ENCODE assay signal across 11 cellular contexts in the genomic region with DNA sequence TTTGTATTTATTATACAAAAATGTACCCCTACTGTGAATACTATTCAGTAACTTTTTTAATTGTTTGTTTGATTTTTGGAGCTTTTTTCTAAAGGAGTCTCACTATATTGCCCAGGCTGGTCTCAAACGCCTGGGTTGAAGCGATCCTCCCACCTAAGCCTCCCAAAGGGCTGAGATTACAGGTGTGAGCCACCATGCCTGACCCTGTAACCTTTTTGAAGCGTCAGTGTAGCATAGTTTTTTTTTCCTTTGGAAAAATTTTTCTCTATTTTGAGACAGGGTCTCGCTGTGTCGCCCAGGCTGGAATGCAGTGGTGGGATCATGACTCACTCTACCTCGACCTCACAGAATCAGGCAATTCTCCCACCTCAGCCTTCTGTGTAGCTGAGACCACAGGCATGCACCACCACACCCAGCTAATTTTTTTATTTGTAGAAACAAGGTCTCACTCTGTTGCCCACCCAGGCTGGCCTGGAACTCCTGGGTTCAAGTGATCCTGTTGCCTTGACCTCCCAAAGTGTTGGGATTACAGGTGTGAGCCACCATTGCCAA. TPM values are rescaled to one million over a fixed set of nuclear protein-coding genes. Genes with fewer than 3 reads are reported as not detected.
DNase-seq lines count a peak whose midpoint lies in the region; ATAC-seq and TF ChIP-seq lines count a peak whose summit lies in the region.
"Had no signal": no experiment of that assay in that cellular context is flagged by ENCODE, and none has a peak within 500 bp of the region (broad histone marks: within the 10 kb centered on the region; RNA-seq: fewer than 3 reads in every experiment).

No MANE protein-coding gene starts in this region.

- TF ChIP-seq CTCF in SK-N-SH (IDR thresholded peaks at IDR 0.05) (no peak), PC-3 (conservative IDR thresholded peaks at IDR 0.05; ENCODE audit: low read depth, low read length) (no peak), chondrocyte (IDR thresholded peaks at IDR 0.05) (no peak), osteoblast (IDR thresholded peaks at IDR 0.05; ENCODE audit: extremely low read depth, low read depth, low read length) (no peak)

- H3K27me3 ChIP-seq in SK-N-SH (ENCODE audit: insufficient read depth) (no peaks in the 10 kb centered on the region), PC-3 (ENCODE audit: low read length) (no peaks in the 10 kb centered on the region), osteoblast (ENCODE audit: insufficient read depth, low read length) (no peaks in the 10 kb centered on the region)
- H3K27me3 ChIP-seq: right atrium auricular region had no signal

- peak overlapping the region; percentile 41 for H3K27ac Mint-ChIP-seq in chondrocyte (ENCODE audit: unreplicated experiment)

- 89% methylated on average over 6 of the region's 6 CpGs for WGBS in SK-N-SH (ENCODE audit: low lambda C conversion rate)

- H3K9ac ChIP-seq in SK-N-SH (no peak overlapping the region), PC-3 (ENCODE audit: low read length) (peak overlapping the region; percentile 77; the same call in 1 of the 2 replicates)

- H3K27ac ChIP-seq in SK-N-SH (ENCODE audit: low read depth in 2 of 2, low read length in 1 of 2) = no peak overlapping the region
- no peak overlapping the region for H3K27ac ChIP-seq in PC-3 (ENCODE audit: low read length)
- H3K27ac ChIP-seq in osteoblast (ENCODE audit: low read depth, low read length) = no peak overlapping the region
- H3K27ac ChIP-seq: right atrium auricular region had no signal

- no peak for DNase-seq in SK-N-SH
- no peak for DNase-seq in PC-3
- DNase-seq in chondrocyte (ENCODE audit: low spot score) = no peak
- DNase-seq in osteoblast (ENCODE audit: insufficient read length, low spot score, missing footprints) = no peak
- DNase-seq in NAMALWA (ENCODE audit: low spot score) = no peak
- DNase-seq: 8988T; activated effector memory CD4-positive, alpha-beta T cell treated with anti-CD3 and anti-CD28 coated beads, Interleukin-2, amount 50 U/mL, for 16 hours had no signal

- peaks cover 7% of the 10 kb centered on the region for H3F3A ChIP-seq in SK-N-SH (replicated peaks; ENCODE audit: insufficient read depth)
- no peaks in the 10 kb centered on the region for H3F3A ChIP-seq in PC-3 (ENCODE audit: low read length, unreplicated experiment)

- peaks cover 10 to 11% of the 10 kb centered on the region in 2 experiments for H3K4me1 ChIP-seq in SK-N-SH (ENCODE audit: control insufficient read depth in 1 of 2, insufficient read depth in 2 of 2, low read depth in 1 of 2, low read length in 1 of 2)
- H3K4me1 ChIP-seq in PC-3 (ENCODE audit: insufficient read depth, low read length) = peaks cover 28% of the 10 kb centered on the region
- peaks cover 21% of the 10 kb centered on the region for H3K4me1 ChIP-seq in osteoblast (ENCODE audit: insufficient read depth, low read length)

- H3K4me2 ChIP-seq in SK-N-SH (peak overlapping the region; percentile 83), PC-3 (ENCODE audit: low read length) (peak overlapping the region; percentile 82), osteoblast (ENCODE audit: insufficient read depth, low read length) (peak overlapping the region; percentile 99)

- H3K9me3 Mint-ChIP-seq in chondrocyte (ENCODE audit: low read depth) = no peaks in the 10 kb centered on the region

- H3K4me3 ChIP-seq in SK-N-SH (ENCODE audit: low read depth in 2 of 2, low read length in 1 of 2) (no peak overlapping the region), PC-3 (ENCODE audit: low read length) (peak overlapping the region; percentile 94), osteoblast (ENCODE audit: insufficient read depth, low read length) (no peak overlapping the region)

- POLR2A ChIA-PET in SK-N-SH (lab: Yijun Ruan, JAX) (no interaction called here), PC-3 (lab: Charles Lee; ENCODE audit: unreplicated experiment) (no interaction called here)

- H3K9me3 ChIP-seq in SK-N-SH = no peaks in the 10 kb centered on the region
- no peaks in the 10 kb centered on the region for H3K9me3 ChIP-seq in PC-3 (ENCODE audit: low read length)
- H3K9me3 ChIP-seq in osteoblast (ENCODE audit: low read depth, low read length) = no peaks in the 10 kb centered on the region
- H3K9me3 ChIP-seq: right atrium auricular region had no signal

- CTCF ChIA-PET in SK-N-SH (lab: Yijun Ruan, JAX) = interaction anchor here (1.1 to 2.0 kb wide), 2 partner anchors 14 to 107 kb away, joined by 3 to 10 read pairs; no protein-coding TSS in a partner anchor
- CTCF ChIA-PET in PC-3 (lab: Charles Lee) = no interaction called here

- H3K36me3 ChIP-seq in SK-N-SH (replicated peaks in 1 of 2; ENCODE audit: control insufficient read depth in 1 of 2, insufficient read depth in 2 of 2, low read length in 1 of 2) (peaks cover 4% of the 10 kb centered on the region in 2 experiments), PC-3 (ENCODE audit: low read depth, low read length) (no peaks in the 10 kb centered on the region), osteoblast (ENCODE audit: insufficient read depth, low read length) (no peaks in the 10 kb centered on the region)
- H3K36me3 ChIP-seq: right atrium auricular region had no signal

- H3K9me2 ChIP-seq in SK-N-SH (no peaks in the 10 kb centered on the region), PC-3 (replicated peaks; ENCODE audit: low read length) (no peaks in the 10 kb centered on the region)

- H3K79me2 ChIP-seq in SK-N-SH (ENCODE audit: insufficient read depth) (peaks cover 62% of the 10 kb centered on the region), PC-3 (ENCODE audit: low read length) (peaks cover 69% of the 10 kb centered on the region), osteoblast (ENCODE audit: insufficient read depth, low read length) (peaks cover 58% of the 10 kb centered on the region)

- no peaks in the 10 kb centered on the region for H3K36me3 Mint-ChIP-seq in chondrocyte (ENCODE audit: low read depth)

- BruUV-seq in PC-3 (replicated peaks; lab: Mats Ljungman, UMichigan) = no TSS peak

- intact Hi-C loops in PC-3 (cut with micrococcal nuclease) = no loop called here

- peak overlapping the region; percentile 88 for H3K4me3 Mint-ChIP-seq in chondrocyte (ENCODE audit: unreplicated experiment)

- TF ChIP-seq RAD21 in SK-N-SH (IDR thresholded peaks at IDR 0.05; ENCODE audit: low read length) = no peak

- H2AFZ ChIP-seq in SK-N-SH (ENCODE audit: low read depth) (no peak overlapping the region), PC-3 (ENCODE audit: low read length) (no peak overlapping the region), osteoblast (ENCODE audit: low read length) (no peak overlapping the region)

- TF ChIP-seq EP300 in SK-N-SH (IDR thresholded peaks at IDR 0.05; ENCODE audit: borderline replicate concordance in 1 of 2, low read depth in 1 of 2, low read length in 1 of 2) = no peak

- no peak for ATAC-seq in SK-N-SH treated with all-trans-retinoic acid at 6 μM for 48 hours
- ATAC-seq in PC-3 = no peak
- ATAC-seq in esophagus mucosa = no peak
- no peak for ATAC-seq in HG03108 (IDR thresholded peaks at IDR 0.05; ENCODE audit: unreplicated experiment)

- H3K4me1 Mint-ChIP-seq in chondrocyte (ENCODE audit: low read depth) = peaks cover 34% of the 10 kb centered on the region

- no peaks in the 10 kb centered on the region for H3K27me3 Mint-ChIP-seq in chondrocyte (ENCODE audit: low read depth)

- H4K20me1 ChIP-seq in SK-N-SH (ENCODE audit: insufficient read depth) (no peaks in the 10 kb centered on the region), PC-3 (ENCODE audit: low read length) (no peaks in the 10 kb centered on the region), osteoblast (ENCODE audit: insufficient read depth, low read length) (no peaks in the 10 kb centered on the region)

TF ChIP-seq in SK-N-SH, 30 proteins besides CTCF, POLR2A, EP300 and RAD21:
- TF ChIP-seq RXRA (IDR thresholded peaks at IDR 0.05; ENCODE audit: borderline replicate concordance, low read depth) (no peak), FOXJ3 (CRISPR knock-in tag; IDR thresholded peaks at IDR 0.05) (no peak), TEAD4 (IDR thresholded peaks at IDR 0.05; ENCODE audit: borderline replicate concordance, insufficient read depth) (no peak), YY1 (IDR thresholded peaks at IDR 0.05; ENCODE audit: low read depth) (no peak), POLR2AphosphoS5 (IDR thresholded peaks at IDR 0.05; ENCODE audit: low read depth, low read length) (no peak), NFIC (IDR thresholded peaks at IDR 0.05; ENCODE audit: borderline replicate concordance) (no peak), MEF2A (IDR thresholded peaks at IDR 0.05; ENCODE audit: borderline replicate concordance, low read depth) (no peak), SMC3 (IDR thresholded peaks at IDR 0.05; ENCODE audit: low read depth, low read length) (no peak), GATA2 (CRISPR knock-in tag; IDR thresholded peaks at IDR 0.05) (no peak)
- TF ChIP-seq, protein P1, sequence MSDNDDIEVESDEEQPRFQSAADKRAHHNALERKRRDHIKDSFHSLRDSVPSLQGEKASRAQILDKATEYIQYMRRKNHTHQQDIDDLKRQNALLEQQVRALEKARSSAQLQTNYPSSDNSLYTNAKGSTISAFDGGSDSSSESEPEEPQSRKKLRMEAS (IDR thresholded peaks at IDR 0.05; ENCODE audit: low read depth) = no peak
TF ChIP-seq in SK-N-SH: peak in this region for 0.

TF ChIP-seq in SK-N-SH treated with all-trans-retinoic acid at 6 μM for 48 hours, 23 proteins besides CTCF, POLR2A, EP300 and RAD21:
- no peak for TF ChIP-seq RARB (CRISPR knock-in tag; IDR thresholded peaks at IDR 0.05)
- no peak for TF ChIP-seq BACH2 (CRISPR knock-in tag; IDR thresholded peaks at IDR 0.05; ENCODE audit: borderline replicate concordance)

RNA-seq across cellular contexts. Expression of a gene that starts 2.0 kb away (rescaled TPM):
- 5.3 and 6.2 TPM in 2 replicates for polyA plus RNA-seq in SK-N-SH (2012; rRNA removed)
- 6.4 and 7.6 TPM in 2 replicates for polyA plus RNA-seq in SK-N-SH (2012; cell fraction: cytosol; rRNA removed)
- polyA plus RNA-seq in SK-N-SH (2012; cell fraction: nucleus; rRNA removed) = 6.2 and 8.9 TPM in 2 replicates
- total RNA-seq in PC-3 (2014; rRNA removed) = 12.7 TPM in 2 replicates
- total RNA-seq in chondrocyte = 13.6 to 20.7 TPM (median 13.6 TPM) in 3 replicates
- total RNA-seq in osteoblast = 8.7 and 11.2 TPM in 2 replicates
- 9.5 TPM for total RNA-seq in esophagus mucosa
